In the genomic region with DNA sequence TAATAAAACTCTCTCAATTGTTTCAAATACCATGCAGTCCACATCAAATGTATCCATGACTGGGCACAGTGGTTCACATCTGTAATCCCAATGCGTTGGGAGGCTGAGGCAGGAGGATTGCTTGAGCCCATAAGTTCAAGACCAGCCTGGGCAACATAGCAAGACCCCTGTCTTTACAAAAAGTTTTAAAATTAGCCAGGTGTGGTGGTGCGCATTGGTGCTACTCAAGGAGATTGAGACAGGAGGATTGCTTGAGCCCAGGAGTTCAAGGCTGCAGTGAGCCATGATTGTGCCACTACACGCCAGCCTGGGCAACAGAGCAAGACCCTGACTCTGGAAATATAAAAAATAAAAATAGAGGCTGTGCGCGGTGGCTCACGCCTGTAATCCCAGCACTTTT, we compare ENCODE assay signal across 2 cellular contexts.
TF ChIP-seq lines count a peak whose summit lies in the region.

No MANE protein-coding gene starts in this region.

TF ChIP-seq in HepG2, 621 proteins besides CTCF, POLR2A, EP300 and RAD21:
- TF ChIP-seq ZNF530 (CRISPR knock-in tag; IDR thresholded peaks at IDR 0.05; ENCODE audit: low read depth) = no peak
- peak; percentile 50 for TF ChIP-seq ZNF121 (CRISPR knock-in tag; IDR thresholded peaks at IDR 0.05)
- no peak for TF ChIP-seq ZSCAN12 (CRISPR knock-in tag; IDR thresholded peaks at IDR 0.05)
TF ChIP-seq in HepG2: peak in this region for 1.

TF ChIP-seq in WTC11, 78 proteins besides CTCF, POLR2A, EP300 and RAD21:
- TF ChIP-seq ZNF121 (CRISPR knock-in tag; IDR thresholded peaks at IDR 0.05) (peak; percentile 88), ZNF671 (CRISPR knock-in tag; IDR thresholded peaks at IDR 0.05) (no peak), ZNF263 (CRISPR knock-in tag; IDR thresholded peaks at IDR 0.05; ENCODE audit: low read depth) (no peak)
